ENCODE assay signal across 2 cellular contexts in genomic region chr10:84805149-84805548, GRCh38.
TF ChIP-seq lines count a peak whose summit lies in the region.

No MANE protein-coding gene starts in this region.

TF ChIP-seq in HepG2, 621 proteins besides CTCF, POLR2A, EP300 and RAD21 (continued from another document):
- TF ChIP-seq, protein P1, sequence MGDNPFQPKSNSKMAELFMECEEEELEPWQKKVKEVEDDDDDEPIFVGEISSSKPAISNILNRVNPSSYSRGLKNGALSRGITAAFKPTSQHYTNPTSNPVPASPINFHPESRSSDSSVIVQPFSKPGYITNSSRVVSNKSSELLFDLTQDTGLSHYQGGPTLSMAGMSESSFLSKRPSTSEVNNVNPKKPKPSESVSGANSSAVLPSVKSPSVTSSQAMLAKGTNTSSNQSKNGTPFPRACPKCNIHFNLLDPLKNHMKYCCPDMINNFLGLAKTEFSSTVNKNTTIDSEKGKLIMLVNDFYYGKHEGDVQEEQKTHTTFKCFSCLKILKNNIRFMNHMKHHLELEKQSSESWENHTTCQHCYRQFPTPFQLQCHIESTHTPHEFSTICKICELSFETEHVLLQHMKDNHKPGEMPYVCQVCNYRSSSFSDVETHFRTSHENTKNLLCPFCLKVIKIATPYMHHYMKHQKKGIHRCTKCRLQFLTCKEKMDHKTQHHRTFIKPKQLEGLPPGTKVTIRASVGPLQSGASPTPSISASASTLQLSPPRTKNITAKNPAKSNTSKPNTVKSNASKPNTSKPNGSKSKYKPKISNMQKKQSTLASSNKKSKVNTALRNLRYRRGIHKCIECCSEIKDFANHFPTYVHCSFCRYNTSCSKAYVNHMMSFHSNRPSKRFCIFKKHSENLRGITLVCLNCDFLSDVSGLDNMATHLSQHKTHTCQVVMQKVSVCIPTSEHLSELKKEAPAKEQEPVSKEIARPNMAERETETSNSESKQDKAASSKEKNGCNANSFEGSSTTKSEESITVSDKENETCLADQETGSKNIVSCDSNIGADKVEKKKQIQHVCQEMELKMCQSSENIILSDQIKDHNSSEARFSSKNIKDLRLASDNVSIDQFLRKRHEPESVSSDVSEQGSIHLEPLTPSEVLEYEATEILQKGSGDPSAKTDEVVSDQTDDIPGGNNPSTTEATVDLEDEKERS (CRISPR knock-in tag; IDR thresholded peaks at IDR 0.05), result no peak
- TF ChIP-seq, protein P2, sequence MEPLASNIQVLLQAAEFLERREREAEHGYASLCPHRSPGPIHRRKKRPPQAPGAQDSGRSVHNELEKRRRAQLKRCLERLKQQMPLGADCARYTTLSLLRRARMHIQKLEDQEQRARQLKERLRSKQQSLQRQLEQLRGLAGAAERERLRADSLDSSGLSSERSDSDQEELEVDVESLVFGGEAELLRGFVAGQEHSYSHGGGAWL (CRISPR knock-in tag; IDR thresholded peaks at IDR 0.05), result no peak
- no peak for TF ChIP-seq PHB2 (IDR thresholded peaks at IDR 0.05; ENCODE audit: partially characterized antibody)
- TF ChIP-seq CREB1 (IDR thresholded peaks at IDR 0.05), result peak; percentile 86
- no peak for TF ChIP-seq CREB1 (CRISPR knock-in tag; IDR thresholded peaks at IDR 0.05)
- no peak for TF ChIP-seq ZNF557 (CRISPR knock-in tag; IDR thresholded peaks at IDR 0.05)

TF ChIP-seq in HEK293, 187 proteins besides CTCF, POLR2A, EP300 and RAD21 (continued from another document):
- TF ChIP-seq ZNF585B (tag by site-specific recombination; IDR thresholded peaks at IDR 0.05) (no peak), GFI1B (tag by site-specific recombination; IDR thresholded peaks at IDR 0.05) (no peak), ZNF121 (tag by site-specific recombination; IDR thresholded peaks at IDR 0.05) (no peak), ZNF580 (tag by site-specific recombination; IDR thresholded peaks at IDR 0.05) (no peak)
